29 cellular contexts compared by ENCODE assay signal in genomic region chr20:48421547-48421946, GRCh38.
A peak's percentile ranks its signal among the peaks of the same experiment; 100 is the strongest.
DNase-seq lines count a peak whose midpoint lies in the region; ATAC-seq and TF ChIP-seq lines count a peak whose summit lies in the region.
"Had no signal": no experiment of that assay in that cellular context is flagged by ENCODE, and none has a peak within 500 bp of the region (broad histone marks: within the 10 kb centered on the region; RNA-seq: fewer than 3 reads in every experiment).

No MANE protein-coding gene starts in this region.

- H4K20me1 ChIP-seq in mammary epithelial cell (ENCODE audit: insufficient read depth, low read length): no peaks in the 10 kb centered on the region
- no peaks in the 10 kb centered on the region for H4K20me1 ChIP-seq in Karpas-422 (ENCODE audit: insufficient read depth, low read depth, low read length)
- no peaks in the 10 kb centered on the region for H4K20me1 ChIP-seq in PC-9 (ENCODE audit: insufficient read depth)

- H3K27ac ChIP-seq in mammary epithelial cell (ENCODE audit: insufficient read depth, low read depth, low read length) (no peak overlapping the region), Karpas-422 (ENCODE audit: low read length) (no peak overlapping the region), PC-9 (no peak overlapping the region), parathyroid adenoma (no peak overlapping the region), Peyer's patch (no peak overlapping the region)
- H3K27ac ChIP-seq: esophagus squamous epithelium, GM23248, HL-60, neural progenitor cell, upper lobe of right lung had no signal

- H3K4me3 ChIP-seq in mammary epithelial cell (replicated peaks in 1 of 3; ENCODE audit: insufficient read depth in 1 of 3, low read depth in 2 of 3, low read length in 3 of 3): no peak overlapping the region
- H3K4me3 ChIP-seq in Karpas-422 (ENCODE audit: low read length): no peak overlapping the region
- H3K4me3 ChIP-seq in PC-9: no peak overlapping the region
- no peak overlapping the region for H3K4me3 ChIP-seq in parathyroid adenoma (ENCODE audit: low read depth, low read length)
- H3K4me3 ChIP-seq in Peyer's patch: no peak overlapping the region
- H3K4me3 ChIP-seq: esophagus squamous epithelium, GM23248, neural progenitor cell, upper lobe of right lung had no signal

- H3K9me3 ChIP-seq in mammary epithelial cell (replicated peaks; ENCODE audit: insufficient read depth, low read length): no peaks in the 10 kb centered on the region
- no peaks in the 10 kb centered on the region for H3K9me3 ChIP-seq in Karpas-422 (ENCODE audit: low read length)
- H3K9me3 ChIP-seq in PC-9 (ENCODE audit: insufficient read depth, low read depth): no peaks in the 10 kb centered on the region
- H3K9me3 ChIP-seq in parathyroid adenoma (ENCODE audit: control insufficient read depth, low read length): no peaks in the 10 kb centered on the region
- H3K9me3 ChIP-seq in Peyer's patch: no peaks in the 10 kb centered on the region
- H3K9me3 ChIP-seq: esophagus squamous epithelium, upper lobe of right lung had no signal

- in situ Hi-C loops in mammary epithelial cell (cut with MboI; ENCODE audit: low sequenced_read_pairs in 2 of 2): no loop called here

- H3K27me3 ChIP-seq in mammary epithelial cell (ENCODE audit: insufficient read depth, low read length): no peaks in the 10 kb centered on the region
- no peaks in the 10 kb centered on the region for H3K27me3 ChIP-seq in Karpas-422 (ENCODE audit: low read length)
- H3K27me3 ChIP-seq in PC-9 (ENCODE audit: insufficient read depth, low read depth): no peaks in the 10 kb centered on the region
- no peaks in the 10 kb centered on the region for H3K27me3 ChIP-seq in parathyroid adenoma (ENCODE audit: control insufficient read depth, insufficient read depth, low read length)
- H3K27me3 ChIP-seq in Peyer's patch: no peaks in the 10 kb centered on the region

- H3K36me3 Mint-ChIP-seq in MCF 10A (ENCODE audit: insufficient read depth, unreplicated experiment): no peaks in the 10 kb centered on the region
- H3K36me3 Mint-ChIP-seq: neural progenitor cell; stimulated activated memory B cell treated with anti-CD40 and anti-IgM and Interleukin-4, amounts not matched to agents 10 μg/mL and 1 μg/mL and 100 μg/mL, for 72 hours had no signal

- H3K9ac ChIP-seq in mammary epithelial cell (ENCODE audit: insufficient read depth, low read length) (no peak overlapping the region), Karpas-422 (ENCODE audit: low read length) (no peak overlapping the region), parathyroid adenoma (no peak overlapping the region)
- H3K9ac ChIP-seq: GM23248, neural progenitor cell had no signal

- no peak overlapping the region for H2AFZ ChIP-seq in mammary epithelial cell (ENCODE audit: low read depth, low read length)
- no peak overlapping the region for H2AFZ ChIP-seq in Karpas-422 (ENCODE audit: low read length)
- no peak overlapping the region for H2AFZ ChIP-seq in PC-9
- H2AFZ ChIP-seq in parathyroid adenoma: no peak overlapping the region
- H2AFZ ChIP-seq: GM23248, neural progenitor cell had no signal

- POLR2A ChIA-PET in MCF 10A (lab: Yijun Ruan, JAX) (no interaction called here), PC-9 (lab: Charles Lee; ENCODE audit: unreplicated experiment) (interaction anchor here (0.6 kb wide), 1 partner anchor 683 kb away, joined by 4 read pairs; no protein-coding TSS in a partner anchor)

- no peak for TF ChIP-seq POLR2A in Peyer's patch (IDR thresholded peaks at IDR 0.05)

- H3K4me2 ChIP-seq in mammary epithelial cell (ENCODE audit: insufficient read depth, low read depth, low read length) (no peak overlapping the region), Karpas-422 (ENCODE audit: low read depth, low read length, poor library complexity, severe bottlenecking) (no peak overlapping the region), PC-9 (no peak overlapping the region), parathyroid adenoma (ENCODE audit: low read length) (no peak overlapping the region)
- H3K4me2 ChIP-seq: neural progenitor cell had no signal

- H3K79me2 ChIP-seq in mammary epithelial cell (ENCODE audit: insufficient read depth, low read length) (no peaks in the 10 kb centered on the region), Karpas-422 (ENCODE audit: low read length) (no peaks in the 10 kb centered on the region), PC-9 (ENCODE audit: low read depth) (no peaks in the 10 kb centered on the region), parathyroid adenoma (no peaks in the 10 kb centered on the region)

- H3K4me1 ChIP-seq in mammary epithelial cell (ENCODE audit: insufficient read depth, low read length): no peaks in the 10 kb centered on the region
- H3K4me1 ChIP-seq in Karpas-422 (ENCODE audit: low read length): no peaks in the 10 kb centered on the region
- H3K4me1 ChIP-seq in PC-9 (replicated peaks; ENCODE audit: insufficient read depth): no peaks in the 10 kb centered on the region
- no peaks in the 10 kb centered on the region for H3K4me1 ChIP-seq in parathyroid adenoma
- no peaks in the 10 kb centered on the region for H3K4me1 ChIP-seq in Peyer's patch
- H3K4me1 ChIP-seq: esophagus squamous epithelium, upper lobe of right lung had no signal

- H3K27ac Mint-ChIP-seq in MCF 10A (ENCODE audit: low read depth, unreplicated experiment): no peak overlapping the region
- H3K27ac Mint-ChIP-seq: activated CD4-positive, alpha-beta T cell treated with anti-CD3 and anti-CD28 coated beads, Interleukin-2, amount 10 ng/mL, durations not matched to agents 24 days and 14 days; dendritic cell treated with granulocyte-macrophage colony-stimulating factor and Interleukin-4, amounts not matched to agents 40 ng/mL and 50 ng/mL, for 4 days; neural progenitor cell; stimulated activated memory B cell treated with anti-CD40 and anti-IgM and Interleukin-4, amounts not matched to agents 10 μg/mL and 1 μg/mL and 100 μg/mL, for 72 hours had no signal

- no peak for ATAC-seq in GM19395 (IDR thresholded peaks at IDR 0.05; ENCODE audit: unreplicated experiment)
- ATAC-seq: left cardiac atrium, sciatic nerve, upper lobe of right lung had no signal

- 68% methylated on average over 3 of the region's 3 CpGs for WGBS in mammary epithelial cell (ENCODE audit: low coverage, missing lambda C conversion rate)

- no peaks in the 10 kb centered on the region for H3K4me1 Mint-ChIP-seq in MCF 10A (ENCODE audit: insufficient read depth, unreplicated experiment)
- H3K4me1 Mint-ChIP-seq: activated CD4-positive, alpha-beta T cell treated with anti-CD3 and anti-CD28 coated beads, Interleukin-2, amount 10 ng/mL, durations not matched to agents 24 days and 14 days had no signal

- TF ChIP-seq CTCF in MCF 10A (IDR thresholded peaks at IDR 0.05; ENCODE audit: unreplicated experiment) (no peak), mammary epithelial cell (conservative IDR thresholded peaks at IDR 0.05 in 1 of 2, IDR thresholded peaks at IDR 0.05 in 1 of 2; ENCODE audit: extremely low read depth in 1 of 2, insufficient read depth in 1 of 2, low read depth in 1 of 2, low read length in 2 of 2) (peak in 1 of 2 donors; percentile 30), PC-9 (conservative IDR thresholded peaks at IDR 0.05) (peak; percentile 55), parathyroid adenoma (IDR thresholded peaks at IDR 0.05) (peak; percentile 50), Peyer's patch (IDR thresholded peaks at IDR 0.05) (no peak)

- H3K9me3 Mint-ChIP-seq in MCF 10A (ENCODE audit: unreplicated experiment): no peaks in the 10 kb centered on the region
- H3K9me3 Mint-ChIP-seq: activated CD4-positive, alpha-beta T cell treated with anti-CD3 and anti-CD28 coated beads, Interleukin-2, amount 10 ng/mL, durations not matched to agents 24 days and 14 days; dendritic cell treated with granulocyte-macrophage colony-stimulating factor and Interleukin-4, amounts not matched to agents 40 ng/mL and 50 ng/mL, for 4 days; stimulated activated memory B cell treated with anti-CD40 and anti-IgM and Interleukin-4, amounts not matched to agents 10 μg/mL and 1 μg/mL and 100 μg/mL, for 72 hours had no signal

- intact Hi-C loops in MCF 10A (cut with micrococcal nuclease) (loop anchor here (10.0 kb wide), 1 partner anchor 203 kb away; no protein-coding TSS in a partner anchor), mammary epithelial cell (cut with micrococcal nuclease) (loop anchor here (1.0 kb wide), 1 partner anchor 200 kb away; no protein-coding TSS in a partner anchor), PC-9 (cut with micrococcal nuclease; ENCODE audit: unreplicated experiment) (loop anchor here (1.0 kb wide), 1 partner anchor 199 kb away; no protein-coding TSS in a partner anchor)

- H3K36me3 ChIP-seq in mammary epithelial cell (ENCODE audit: insufficient read depth, low read length): no peaks in the 10 kb centered on the region
- no peaks in the 10 kb centered on the region for H3K36me3 ChIP-seq in Karpas-422 (ENCODE audit: insufficient read depth, low read length)
- H3K36me3 ChIP-seq in PC-9 (ENCODE audit: low read depth): no peaks in the 10 kb centered on the region
- H3K36me3 ChIP-seq in parathyroid adenoma (ENCODE audit: control insufficient read depth, insufficient read depth, low read length): no peaks in the 10 kb centered on the region
- H3K36me3 ChIP-seq in Peyer's patch: no peaks in the 10 kb centered on the region
- H3K36me3 ChIP-seq: esophagus squamous epithelium, neural progenitor cell, upper lobe of right lung had no signal

- no TSS peak for BruUV-seq in MCF 10A (replicated peaks; lab: Mats Ljungman, UMichigan)
- no TSS peak for BruUV-seq in mammary epithelial cell (replicated peaks; lab: Mats Ljungman, UMichigan)
- no TSS peak for BruUV-seq in PC-9 (replicated peaks; lab: Mats Ljungman, UMichigan)

- H3K4me3 Mint-ChIP-seq in MCF 10A (ENCODE audit: unreplicated experiment): no peak overlapping the region
- H3K4me3 Mint-ChIP-seq: activated CD4-positive, alpha-beta T cell treated with anti-CD3 and anti-CD28 coated beads, Interleukin-2, amount 10 ng/mL, durations not matched to agents 24 days and 14 days; dendritic cell treated with granulocyte-macrophage colony-stimulating factor and Interleukin-4, amounts not matched to agents 40 ng/mL and 50 ng/mL, for 4 days; neural progenitor cell; stimulated activated memory B cell treated with anti-CD40 and anti-IgM and Interleukin-4, amounts not matched to agents 10 μg/mL and 1 μg/mL and 100 μg/mL, for 72 hours had no signal

- H3K27me3 Mint-ChIP-seq in MCF 10A (ENCODE audit: insufficient read depth, unreplicated experiment): peaks cover 60% of the 10 kb centered on the region

- H3K9me2 ChIP-seq in Karpas-422 (replicated peaks; ENCODE audit: insufficient read depth, low read length) (no peaks in the 10 kb centered on the region), PC-9 (ENCODE audit: insufficient read depth) (0 out of 2 replicates have a peak, but pooled peaks cover 3% of the 10 kb centered on the region)

- DNase-seq in MCF 10A (ENCODE audit: unreplicated experiment) (peak; percentile 6), mammary epithelial cell (no peak), Karpas-422 (peak; percentile 49), PC-9 (peak in 1 of 2 experiments; percentile 38), Peyer's patch (no peak), kidney glomerular epithelial cell (lab: John Stamatoyannopoulos, UW) (no peak)
- DNase-seq: ACHN; activated CD4-positive, alpha-beta T cell treated with anti-CD3 and anti-CD28 coated beads, Interleukin-2, amount 10 ng/mL, durations not matched to agents 24 days and 14 days; activated gamma-delta T cell; activated T-cell treated with anti-CD3 and anti-CD28 coated beads, Interleukin-2, amount 50 U/mL, for 1 hour; caudate nucleus; esophagus squamous epithelium; GM23248; left cardiac atrium; NCI-H1417 treated with DMSO at 0.1 percent for 48 hours; NCI-H2171 treated with DMSO at 0.1 percent for 48 hours; posterior cingulate gyrus; RPMI8226; stimulated activated CD4-positive, alpha-beta T cell treated with anti-CD3 and anti-CD28 coated beads, Interleukin-12 subunit alpha, Interleukin-12 subunit beta, amount 100 ng/mL, for 4 hours; stimulated activated CD4-positive, alpha-beta T cell treated with anti-CD3 and anti-CD28 coated beads, Interleukin-4, amount 100 ng/mL, for 4 hours; substantia nigra; upper lobe of right lung had no signal

- dilution Hi-C loops in mammary epithelial cell (cut with HindIII; ENCODE audit: low sequenced_read_pairs): no loop called here

- CTCF ChIA-PET in MCF 10A (lab: Yijun Ruan, JAX) (interaction anchor here (0.5 to 2.5 kb wide), 4 partner anchors 11 to 200 kb away, joined by 3 to 11 read pairs (median 4); no protein-coding TSS in a partner anchor), mammary epithelial cell (lab: Charles Lee; ENCODE audit: low non-redundant PET) (no interaction called here), PC-9 (lab: Charles Lee) (interaction anchor here (0.6 to 1.3 kb wide), 3 partner anchors 117 to 199 kb away, joined by 3 to 10 read pairs (median 5); no protein-coding TSS in a partner anchor)

- H3F3A ChIP-seq in PC-9 (ENCODE audit: insufficient read depth, low read depth): no peaks in the 10 kb centered on the region

Comparison
In these comparisons a context has a peak if more than half of its experiments do, and no peak if none do; other contexts are left out.
1. DNase-seq: peak in MCF 10A (single experiment) and Karpas-422 (single experiment); none in mammary epithelial cell (single experiment), Peyer's patch (0 of 3) and kidney glomerular epithelial cell (single experiment).
2. CTCF ChIP-seq: peak in PC-9 (single experiment) and parathyroid adenoma (single experiment); none in MCF 10A (single experiment) and Peyer's patch (0 of 6).